Comparison of ENCODE assay signal across 8 cellular contexts in genomic region chr17:39002991-39003715, GRCh38. TPM values are rescaled to one million over a fixed set of nuclear protein-coding genes. Genes with fewer than 3 reads are reported as not detected.
A peak's percentile ranks its signal among the peaks of the same experiment; 100 is the strongest.
DNase-seq lines count a peak whose midpoint lies in the region; ATAC-seq and TF ChIP-seq lines count a peak whose summit lies in the region.

No MANE protein-coding gene starts in this region.

- TF ChIP-seq POLR2A in Peyer's patch (IDR thresholded peaks at IDR 0.05) = no peak

- DNase-seq in Peyer's patch (peak; percentile 39 to 81 (median 56)), ascending aorta (ENCODE audit: low spot score in 2 of 2) (peak; percentile 22 to 88), left colon (peak; percentile 46 to 56), NCI-H2196 treated with DMSO at 0.1 percent for 48 hours (lab: John Stamatoyannopoulos, UW; ENCODE audit: unreplicated experiment) (no peak), MG63 (no peak), DMS 273 (lab: John Stamatoyannopoulos, UW; ENCODE audit: unreplicated experiment) (no peak)
- peak; percentile 8 to 12 for DNase-seq in stimulated activated CD8-positive, alpha-beta memory T cell treated with anti-CD3 and anti-CD28 coated beads, Interleukin-7, amount 100 ng/mL, for 4 hours (ENCODE audit: low read depth in 2 of 2)

- H3K9me3 ChIP-seq in Peyer's patch = no peaks in the 10 kb centered on the region
- peaks cover 0 to 1% of the 10 kb centered on the region in 2 donors for H3K9me3 ChIP-seq in ascending aorta
- peaks cover 9% of the 10 kb centered on the region for H3K9me3 ChIP-seq in MG63

- no peaks in the 10 kb centered on the region for H3K27me3 ChIP-seq in Peyer's patch
- H3K27me3 ChIP-seq in ascending aorta = no peaks in the 10 kb centered on the region
- peaks cover 4% of the 10 kb centered on the region; the same call in 1 of the 2 replicates for H3K27me3 ChIP-seq in MG63

- no peak for ATAC-seq in left colon
- ATAC-seq in HG03095 (IDR thresholded peaks at IDR 0.05; ENCODE audit: unreplicated experiment) = no peak

- H3K4me1 ChIP-seq in Peyer's patch = peaks cover 0 to 14% (median 0%) of the 10 kb centered on the region in 4 donors
- no peaks in the 10 kb centered on the region for H3K4me1 ChIP-seq in ascending aorta

- H3K4me3 ChIP-seq in Peyer's patch (no peak overlapping the region), ascending aorta (no peak overlapping the region), MG63 (no peak overlapping the region)

- H3K27ac ChIP-seq in Peyer's patch = peak overlapping the region; percentile 52 to 80 (median 65)
- peak overlapping the region; percentile 43 to 73 for H3K27ac ChIP-seq in ascending aorta

- intact Hi-C loops in ascending aorta (cut with DNase I) (no loop called here), left colon (cut with DNase I, micrococcal nuclease) (no loop called here)

- H3K36me3 ChIP-seq in Peyer's patch (no peaks in the 10 kb centered on the region), ascending aorta (no peaks in the 10 kb centered on the region), MG63 (no peaks in the 10 kb centered on the region)

- TF ChIP-seq CTCF in Peyer's patch (IDR thresholded peaks at IDR 0.05) = no peak
- no peak for TF ChIP-seq CTCF in ascending aorta (IDR thresholded peaks at IDR 0.05)

RNA-seq across cellular contexts. Expression of gene FBXO47, which starts 36.0 kb away (rescaled TPM):
- not detected for total RNA-seq in Peyer's patch
- total RNA-seq in ascending aorta = not detected
- total RNA-seq in left colon = not detected
- not detected in 2 replicates for total RNA-seq in MG63 (2014; rRNA removed; shearing (Covaris generic); ENCODE audit: low replicate concordance)

Comparison
In these comparisons a context has a peak if more than half of its experiments do, and no peak if none do; other contexts are left out.
1. DNase-seq: peak in Peyer's patch (3 of 3), ascending aorta (2 of 2), left colon (2 of 2) and stimulated activated CD8-positive, alpha-beta memory T cell treated with anti-CD3 and anti-CD28 coated beads, Interleukin-7, amount 100 ng/mL, for 4 hours (2 of 2); none in NCI-H2196 treated with DMSO at 0.1 percent for 48 hours (single experiment), MG63 (single experiment) and DMS 273 (single experiment).